Comparison of ENCODE assay signal across 25 cellular contexts in the genomic region with DNA sequence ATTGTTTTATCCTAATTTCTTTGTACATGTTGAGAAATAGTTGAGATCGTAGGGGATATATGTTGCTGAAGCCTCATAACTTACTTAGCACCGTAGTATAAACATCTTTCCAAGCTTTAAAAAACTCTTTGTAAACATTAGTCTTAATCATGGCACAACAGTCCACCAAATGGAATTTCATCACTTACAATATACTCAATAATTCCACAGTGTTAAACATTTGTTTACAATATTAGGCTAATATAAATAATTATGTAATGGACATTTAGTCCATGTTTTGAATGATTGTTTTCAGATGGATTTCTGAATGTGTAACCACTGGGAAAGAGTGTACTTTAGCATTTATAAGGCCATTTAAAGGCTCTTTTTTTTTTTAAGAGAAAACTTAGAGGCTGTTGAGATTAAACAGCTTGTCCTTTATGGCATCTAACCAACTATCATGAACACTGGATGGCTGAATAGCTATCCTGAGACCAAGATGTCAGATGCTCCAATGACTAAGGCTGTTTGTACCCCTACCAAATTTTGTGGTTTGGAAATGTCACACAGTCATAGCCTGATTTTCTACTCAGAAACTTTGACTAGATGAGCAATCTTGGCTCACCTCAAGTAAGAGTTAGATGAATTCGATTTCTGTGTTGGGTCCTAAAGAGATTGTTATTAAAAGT.
DNase-seq lines count a peak whose midpoint lies in the region; ATAC-seq, FAIRE-seq and TF ChIP-seq lines count a peak whose summit lies in the region.
"Had no signal": no experiment of that assay in that cellular context is flagged by ENCODE, and none has a peak within 500 bp of the region (broad histone marks: within the 10 kb centered on the region; RNA-seq: fewer than 3 reads in every experiment).

No MANE protein-coding gene starts in this region.

- peak overlapping the region; percentile 7 for H3K27ac ChIP-seq in hepatocyte
- no peak overlapping the region for H3K27ac ChIP-seq in pancreas
- H3K27ac ChIP-seq: RWPE1 had no signal

- H3K4me1 Mint-ChIP-seq in activated T-cell treated with anti-CD3 and anti-CD28 coated beads, Interleukin-2, amount 50 U/mL, for 72 hours (ENCODE audit: low read depth) = no peaks in the 10 kb centered on the region

- no peaks in the 10 kb centered on the region for H3K27me3 ChIP-seq in hepatocyte
- no peaks in the 10 kb centered on the region for H3K27me3 ChIP-seq in pancreas

- intact Hi-C loops in pancreas (cut with DNase I) = no loop called here

- peaks cover 5% of the 10 kb centered on the region for H3K4me1 ChIP-seq in hepatocyte (ENCODE audit: insufficient read depth)
- no peaks in the 10 kb centered on the region for H3K4me1 ChIP-seq in pancreas

- DNase-seq in activated T-cell treated with anti-CD3 and anti-CD28 coated beads, Interleukin-2, amount 50 U/mL, for 72 hours = no peak
- DNase-seq in activated T-cell treated with anti-CD3 and anti-CD28 coated beads, Interleukin-2, amount 50 U/mL, for 48 hours = no peak
- DNase-seq in hepatocyte (ENCODE audit: low spot score) = no peak
- DNase-seq in pancreas = no peak
- DNase-seq in NCI-H345 (lab: John Stamatoyannopoulos, UW) = no peak
- no peak for DNase-seq in NCI-H774 (lab: John Stamatoyannopoulos, UW)
- no peak for DNase-seq in D721Med (ENCODE audit: insufficient read length, low spot score)
- DNase-seq: 8988T, ACHN, Calu3, DMS153, DND-41, KBM-7, MV-4-11, NCI-H1105 treated with DMSO at 0.1 percent for 48 hours, NCI-H146, NCI-H1930, NCI-H2107, NCI-H446, NCI-H524 treated with DMSO at 0.1 percent for 48 hours, SHP77 had no signal

- peaks cover 2 to 3% of the 10 kb centered on the region in 2 donors for H3K9me3 Mint-ChIP-seq in activated T-cell treated with anti-CD3 and anti-CD28 coated beads, Interleukin-2, amount 50 U/mL, for 72 hours

- no peak overlapping the region for H3K4me3 Mint-ChIP-seq in activated T-cell treated with anti-CD3 and anti-CD28 coated beads, Interleukin-2, amount 50 U/mL, for 72 hours

- no peaks in the 10 kb centered on the region for H4K20me1 ChIP-seq in hepatocyte (ENCODE audit: insufficient read depth, poor library complexity, severe bottlenecking)

- ATAC-seq in activated T-cell treated with anti-CD3 and anti-CD28 coated beads, Interleukin-2, amount 50 U/mL, for 72 hours (replicated peaks in 1 of 2) = peak; percentile 57 to 70
- ATAC-seq in pancreas (no peak), HG02981 (IDR thresholded peaks at IDR 0.05; ENCODE audit: unreplicated experiment) (no peak)

- TF ChIP-seq CTCF in hepatocyte (IDR thresholded peaks at IDR 0.05; ENCODE audit: poor library complexity) (no peak), pancreas (IDR thresholded peaks at IDR 0.05) (no peak), D721Med (IDR thresholded peaks at IDR 0.05; ENCODE audit: insufficient read depth, missing control alignments) (no peak)

- no peak overlapping the region for H3K4me3 ChIP-seq in hepatocyte
- no peak overlapping the region for H3K4me3 ChIP-seq in pancreas

- no peak overlapping the region for H2AFZ ChIP-seq in hepatocyte

- WGBS in hepatocyte (ENCODE audit: low lambda C conversion rate, missing lambda C conversion rate) = 66% methylated on average over 3 of the region's 3 CpGs
- 59 to 70% methylated on average over 3 of the region's 3 CpGs for WGBS in pancreas, 2 donors

- H3K27ac Mint-ChIP-seq in activated T-cell treated with anti-CD3 and anti-CD28 coated beads, Interleukin-2, amount 50 U/mL, for 72 hours = no peak overlapping the region

- H3K36me3 ChIP-seq in hepatocyte (replicated peaks; ENCODE audit: insufficient read depth, low read depth) (no peaks in the 10 kb centered on the region), pancreas (no peaks in the 10 kb centered on the region)

- H3K9me3 ChIP-seq in hepatocyte (ENCODE audit: low read depth) (no peaks in the 10 kb centered on the region), pancreas (no peaks in the 10 kb centered on the region)

- peaks cover 0 to 1% of the 10 kb centered on the region in 2 donors for H3K36me3 Mint-ChIP-seq in activated T-cell treated with anti-CD3 and anti-CD28 coated beads, Interleukin-2, amount 50 U/mL, for 72 hours (ENCODE audit: insufficient read depth in 2 of 2)

- FAIRE-seq in pancreas (lab: Jason Lieb, UNC) = peak; percentile 75
- FAIRE-seq in D721Med (lab: Jason Lieb, UNC) = no peak
- FAIRE-seq: GM12892, H54 had no signal

- H3K27me3 Mint-ChIP-seq in activated T-cell treated with anti-CD3 and anti-CD28 coated beads, Interleukin-2, amount 50 U/mL, for 72 hours (ENCODE audit: low read depth) = peaks cover 6% of the 10 kb centered on the region

- H3K79me2 ChIP-seq in hepatocyte = no peaks in the 10 kb centered on the region

- peak overlapping the region; percentile 17 for H3K4me2 ChIP-seq in hepatocyte

- no peaks in the 10 kb centered on the region for H3K9me2 ChIP-seq in hepatocyte (replicated peaks; ENCODE audit: insufficient read depth)

Comparison
In these comparisons a context has a peak if more than half of its experiments do, and no peak if none do; other contexts are left out.
1. ATAC-seq: peak in activated T-cell treated with anti-CD3 and anti-CD28 coated beads, Interleukin-2, amount 50 U/mL, for 72 hours (2 of 2); none in pancreas (0 of 4) and HG02981 (single experiment).